In genomic region chr5:108255468-108255867, GRCh38 we compare ENCODE assay signal across 17 cellular contexts.
"Had no signal": no experiment of that assay in that cellular context is flagged by ENCODE, and none has a peak within 500 bp of the region (broad histone marks: within the 10 kb centered on the region; RNA-seq: fewer than 3 reads in every experiment).

No MANE protein-coding gene starts in this region.

- H3K27ac ChIP-seq: heart left ventricle, right atrium auricular region, transverse colon had no signal

- H3K36me3 ChIP-seq: heart left ventricle, right atrium auricular region, transverse colon had no signal

- DNase-seq: activated CD4-positive, alpha-beta T cell treated with anti-CD3 and anti-CD28 coated beads, Interleukin-2, amount 50 U/mL, for 1 hour; activated naive CD4-positive, alpha-beta T cell treated with anti-CD3 and anti-CD28 coated beads for 36 hours; activated naive CD8-positive, alpha-beta T cell treated with anti-CD3 and anti-CD28 coated beads, Interleukin-2, amount 50 U/mL, for 24 hours; aorta; dermis blood vessel endothelial cell; effector memory CD8-positive, alpha-beta T cell; heart left ventricle; immature natural killer cell; mesendoderm; nucleus accumbens; stimulated activated CD4-positive, alpha-beta T cell treated with anti-CD3 and anti-CD28 coated beads, Interleukin-15, amount 100 ng/mL, for 24 hours; stimulated activated CD4-positive, alpha-beta T cell treated with anti-CD3 and anti-CD28 coated beads, Interleukin-4, amount 100 ng/mL, for 24 hours; stimulated activated CD8-positive, alpha-beta memory T cell treated with anti-CD3 and anti-CD28 coated beads, Interleukin-4, amount 100 ng/mL, for 48 hours; stimulated activated naive CD8-positive, alpha-beta T cell treated with anti-CD3 and anti-CD28 coated beads, Interleukin-15, Interleukin-2, amounts not matched to agents 100 U/mL and 50 U/mL, for 24 hours; transverse colon had no signal

- H3K9me3 ChIP-seq: heart left ventricle, right atrium auricular region, transverse colon had no signal

- H3K4me3 ChIP-seq: heart left ventricle, right atrium auricular region, transverse colon had no signal

- H3K27me3 ChIP-seq: heart left ventricle, right atrium auricular region, transverse colon had no signal

- ATAC-seq: activated naive CD8-positive, alpha-beta T cell treated with anti-CD3 and anti-CD28 coated beads, Interleukin-2, amount 50 U/mL, for 24 hours; effector memory CD8-positive, alpha-beta T cell; heart left ventricle; natural killer cell treated with Interleukin-12 subunit alpha and Interleukin-12 subunit beta and Interleukin-15 and Interleukin-18, amount 100 ng/mL, for 72 hours; stimulated activated naive CD8-positive, alpha-beta T cell treated with anti-CD3 and anti-CD28 coated beads, Interleukin-15, Interleukin-2, amounts not matched to agents 100 U/mL and 50 U/mL, for 24 hours had no signal
